1 cellular context compared by ENCODE assay signal in the genomic region with DNA sequence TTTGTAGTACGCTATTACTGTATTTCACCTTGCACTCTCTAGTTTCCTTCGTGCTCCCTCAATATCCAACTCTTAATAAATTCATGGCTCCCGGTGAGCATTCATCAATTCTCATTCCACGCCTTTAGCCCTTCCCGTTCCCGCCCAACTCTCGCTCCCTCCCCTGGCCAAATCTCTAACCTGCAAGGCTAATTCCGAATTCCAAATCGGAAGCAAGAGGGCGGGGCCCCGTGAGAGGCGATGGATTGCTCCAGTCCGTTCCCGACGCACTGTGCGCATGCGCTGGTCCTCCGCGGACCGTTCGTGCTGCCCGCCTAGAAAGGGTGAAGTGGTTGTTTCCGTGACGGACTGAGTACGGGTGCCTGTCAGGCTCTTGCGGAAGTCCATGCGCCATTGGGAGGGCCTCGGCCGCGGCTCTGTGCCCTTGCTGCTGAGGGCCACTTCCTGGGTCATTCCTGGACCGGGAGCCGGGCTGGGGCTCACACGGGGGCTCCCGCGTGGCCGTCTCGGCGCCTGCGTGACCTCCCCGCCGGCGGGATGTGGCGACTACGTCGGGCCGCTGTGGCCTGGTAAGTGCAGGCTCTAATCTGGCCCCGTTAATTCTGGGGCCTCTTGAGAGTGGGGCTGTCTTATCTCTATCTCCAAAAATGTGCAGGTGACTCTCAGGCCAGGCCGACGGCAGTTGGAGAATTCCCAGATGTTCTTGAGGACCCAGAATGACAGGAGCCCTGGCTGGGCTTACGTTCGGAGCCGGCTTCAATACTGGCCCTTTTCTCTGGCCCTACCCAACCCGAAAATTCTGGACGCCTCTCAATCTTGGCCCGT.
A peak's percentile ranks its signal among the peaks of the same experiment; 100 is the strongest.
TF ChIP-seq lines count a peak whose summit lies in the region.

OPA1 (plus strand) TSS at position 368 of the 825 bp plus-strand sequence; CDS start at position 538, 170 bp downstream.

TF ChIP-seq in K562, 482 proteins besides CTCF, POLR2A, EP300 and RAD21 (continued from another document and continues in another):
- TF ChIP-seq, protein P1, sequence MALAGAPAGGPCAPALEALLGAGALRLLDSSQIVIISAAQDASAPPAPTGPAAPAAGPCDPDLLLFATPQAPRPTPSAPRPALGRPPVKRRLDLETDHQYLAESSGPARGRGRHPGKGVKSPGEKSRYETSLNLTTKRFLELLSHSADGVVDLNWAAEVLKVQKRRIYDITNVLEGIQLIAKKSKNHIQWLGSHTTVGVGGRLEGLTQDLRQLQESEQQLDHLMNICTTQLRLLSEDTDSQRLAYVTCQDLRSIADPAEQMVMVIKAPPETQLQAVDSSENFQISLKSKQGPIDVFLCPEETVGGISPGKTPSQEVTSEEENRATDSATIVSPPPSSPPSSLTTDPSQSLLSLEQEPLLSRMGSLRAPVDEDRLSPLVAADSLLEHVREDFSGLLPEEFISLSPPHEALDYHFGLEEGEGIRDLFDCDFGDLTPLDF (CRISPR knock-in tag; IDR thresholded peaks at IDR 0.05): peak; percentile 87
- TF ChIP-seq CREB3L1 (IDR thresholded peaks at IDR 0.05; ENCODE audit: borderline replicate concordance, low read depth): 0 out of 2 replicates have a peak, but pooled peaks have one; percentile 59
- peak; percentile 23; the same call in 1 of the 2 replicates for TF ChIP-seq BMI1 (IDR thresholded peaks at IDR 0.05; ENCODE audit: low read length)
- no peak for TF ChIP-seq HDGF (IDR thresholded peaks at IDR 0.05)
- TF ChIP-seq, protein P2, sequence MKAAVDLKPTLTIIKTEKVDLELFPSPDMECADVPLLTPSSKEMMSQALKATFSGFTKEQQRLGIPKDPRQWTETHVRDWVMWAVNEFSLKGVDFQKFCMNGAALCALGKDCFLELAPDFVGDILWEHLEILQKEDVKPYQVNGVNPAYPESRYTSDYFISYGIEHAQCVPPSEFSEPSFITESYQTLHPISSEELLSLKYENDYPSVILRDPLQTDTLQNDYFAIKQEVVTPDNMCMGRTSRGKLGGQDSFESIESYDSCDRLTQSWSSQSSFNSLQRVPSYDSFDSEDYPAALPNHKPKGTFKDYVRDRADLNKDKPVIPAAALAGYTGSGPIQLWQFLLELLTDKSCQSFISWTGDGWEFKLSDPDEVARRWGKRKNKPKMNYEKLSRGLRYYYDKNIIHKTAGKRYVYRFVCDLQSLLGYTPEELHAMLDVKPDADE (conservative IDR thresholded peaks at IDR 0.05; ENCODE audit: control insufficient read depth, low read depth, low read length): peak; percentile 86
- TF ChIP-seq ZFP30 (CRISPR knock-in tag; IDR thresholded peaks at IDR 0.05; ENCODE audit: borderline replicate concordance): no peak
- TF ChIP-seq PHB (CRISPR knock-in tag; IDR thresholded peaks at IDR 0.05): no peak
- TF ChIP-seq TAL1 (IDR thresholded peaks at IDR 0.05): peak; percentile 11; the same call in 1 of the 2 replicates
- TF ChIP-seq TARDBP (IDR thresholded peaks at IDR 0.05): peak; percentile 74
- peak; percentile 29; the same call in 1 of the 2 replicates for TF ChIP-seq ZNF263 (CRISPR knock-in tag; IDR thresholded peaks at IDR 0.05; ENCODE audit: borderline replicate concordance)
- TF ChIP-seq CSDE1 (IDR thresholded peaks at IDR 0.05): no peak
- TF ChIP-seq ZNF57 (CRISPR knock-in tag; IDR thresholded peaks at IDR 0.05): no peak
- no peak for TF ChIP-seq EWSR1 (IDR thresholded peaks at IDR 0.05; ENCODE audit: borderline replicate concordance, low read depth, partially characterized antibody)
- TF ChIP-seq NCOA4 (IDR thresholded peaks at IDR 0.05; ENCODE audit: partially characterized antibody): no peak
- TF ChIP-seq THAP12 (CRISPR knock-in tag; IDR thresholded peaks at IDR 0.05): peak; percentile 46; the same call in 1 of the 2 replicates
- TF ChIP-seq, protein P3, sequence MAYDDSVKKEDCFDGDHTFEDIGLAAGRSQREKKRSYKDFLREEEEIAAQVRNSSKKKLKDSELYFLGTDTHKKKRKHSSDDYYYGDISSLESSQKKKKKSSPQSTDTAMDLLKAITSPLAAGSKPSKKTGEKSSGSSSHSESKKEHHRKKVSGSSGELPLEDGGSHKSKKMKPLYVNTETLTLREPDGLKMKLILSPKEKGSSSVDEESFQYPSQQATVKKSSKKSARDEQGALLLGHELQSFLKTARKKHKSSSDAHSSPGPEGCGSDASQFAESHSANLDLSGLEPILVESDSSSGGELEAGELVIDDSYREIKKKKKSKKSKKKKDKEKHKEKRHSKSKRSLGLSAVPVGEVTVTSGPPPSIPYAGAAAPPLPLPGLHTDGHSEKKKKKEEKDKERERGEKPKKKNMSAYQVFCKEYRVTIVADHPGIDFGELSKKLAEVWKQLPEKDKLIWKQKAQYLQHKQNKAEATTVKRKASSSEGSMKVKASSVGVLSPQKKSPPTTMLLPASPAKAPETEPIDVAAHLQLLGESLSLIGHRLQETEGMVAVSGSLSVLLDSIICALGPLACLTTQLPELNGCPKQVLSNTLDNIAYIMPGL (CRISPR knock-in tag; IDR thresholded peaks at IDR 0.05): peak; percentile 73; the same call in 1 of the 2 replicates
- 0 out of 2 replicates have a peak, but pooled peaks have one; percentile 40 for TF ChIP-seq MEF2A (IDR thresholded peaks at IDR 0.05; ENCODE audit: control insufficient read depth, low read depth, low read length)
- peak in 1 of 2 experiments; percentile 90; a peak in 1 of 3 replicates for TF ChIP-seq CBX3 (IDR thresholded peaks at IDR 0.05; ENCODE audit: borderline replicate concordance in 1 of 2, low read length in 2 of 2)
- TF ChIP-seq, protein P4, sequence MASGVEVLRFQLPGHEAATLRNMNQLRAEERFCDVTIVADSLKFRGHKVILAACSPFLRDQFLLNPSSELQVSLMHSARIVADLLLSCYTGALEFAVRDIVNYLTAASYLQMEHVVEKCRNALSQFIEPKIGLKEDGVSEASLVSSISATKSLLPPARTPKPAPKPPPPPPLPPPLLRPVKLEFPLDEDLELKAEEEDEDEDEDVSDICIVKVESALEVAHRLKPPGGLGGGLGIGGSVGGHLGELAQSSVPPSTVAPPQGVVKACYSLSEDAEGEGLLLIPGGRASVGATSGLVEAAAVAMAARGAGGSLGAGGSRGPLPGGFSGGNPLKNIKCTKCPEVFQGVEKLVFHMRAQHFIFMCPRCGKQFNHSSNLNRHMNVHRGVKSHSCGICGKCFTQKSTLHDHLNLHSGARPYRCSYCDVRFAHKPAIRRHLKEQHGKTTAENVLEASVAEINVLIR (CRISPR knock-in tag; IDR thresholded peaks at IDR 0.05): 0 out of 2 replicates have a peak, but pooled peaks have one; percentile 31
- TF ChIP-seq CTBP1 (IDR thresholded peaks at IDR 0.05; ENCODE audit: borderline replicate concordance): peak; percentile 89
- TF ChIP-seq ZBTB26 (CRISPR knock-in tag; IDR thresholded peaks at IDR 0.05): no peak
- TF ChIP-seq ADNP (tag; IDR thresholded peaks at IDR 0.05): no peak
- peak; percentile 59; the same call in 1 of the 2 replicates for TF ChIP-seq ZBTB7A (IDR thresholded peaks at IDR 0.05; ENCODE audit: borderline replicate concordance, control insufficient read depth, low read depth, low read length)
- peak; percentile 39 for TF ChIP-seq CREB1 (IDR thresholded peaks at IDR 0.05)
- TF ChIP-seq CREB1 (CRISPR knock-in tag; IDR thresholded peaks at IDR 0.05): peak; percentile 81
- TF ChIP-seq, protein P5, sequence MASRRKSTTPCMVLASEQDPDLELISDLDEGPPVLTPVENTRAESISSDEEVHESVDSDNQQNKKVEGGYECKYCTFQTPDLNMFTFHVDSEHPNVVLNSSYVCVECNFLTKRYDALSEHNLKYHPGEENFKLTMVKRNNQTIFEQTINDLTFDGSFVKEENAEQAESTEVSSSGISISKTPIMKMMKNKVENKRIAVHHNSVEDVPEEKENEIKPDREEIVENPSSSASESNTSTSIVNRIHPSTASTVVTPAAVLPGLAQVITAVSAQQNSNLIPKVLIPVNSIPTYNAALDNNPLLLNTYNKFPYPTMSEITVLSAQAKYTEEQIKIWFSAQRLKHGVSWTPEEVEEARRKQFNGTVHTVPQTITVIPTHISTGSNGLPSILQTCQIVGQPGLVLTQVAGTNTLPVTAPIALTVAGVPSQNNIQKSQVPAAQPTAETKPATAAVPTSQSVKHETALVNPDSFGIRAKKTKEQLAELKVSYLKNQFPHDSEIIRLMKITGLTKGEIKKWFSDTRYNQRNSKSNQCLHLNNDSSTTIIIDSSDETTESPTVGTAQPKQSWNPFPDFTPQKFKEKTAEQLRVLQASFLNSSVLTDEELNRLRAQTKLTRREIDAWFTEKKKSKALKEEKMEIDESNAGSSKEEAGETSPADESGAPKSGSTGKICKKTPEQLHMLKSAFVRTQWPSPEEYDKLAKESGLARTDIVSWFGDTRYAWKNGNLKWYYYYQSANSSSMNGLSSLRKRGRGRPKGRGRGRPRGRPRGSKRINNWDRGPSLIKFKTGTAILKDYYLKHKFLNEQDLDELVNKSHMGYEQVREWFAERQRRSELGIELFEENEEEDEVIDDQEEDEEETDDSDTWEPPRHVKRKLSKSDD (conservative IDR thresholded peaks at IDR 0.05; ENCODE audit: low read length): no peak; the same call in 1 of the 2 replicates
- peak; percentile 92; the same call in 1 of the 2 replicates for TF ChIP-seq NR1H2 (CRISPR knock-in tag; IDR thresholded peaks at IDR 0.05)
- TF ChIP-seq SMC3 (conservative IDR thresholded peaks at IDR 0.05; ENCODE audit: insufficient read depth, low read depth, low read length): no peak
- TF ChIP-seq, protein P6, sequence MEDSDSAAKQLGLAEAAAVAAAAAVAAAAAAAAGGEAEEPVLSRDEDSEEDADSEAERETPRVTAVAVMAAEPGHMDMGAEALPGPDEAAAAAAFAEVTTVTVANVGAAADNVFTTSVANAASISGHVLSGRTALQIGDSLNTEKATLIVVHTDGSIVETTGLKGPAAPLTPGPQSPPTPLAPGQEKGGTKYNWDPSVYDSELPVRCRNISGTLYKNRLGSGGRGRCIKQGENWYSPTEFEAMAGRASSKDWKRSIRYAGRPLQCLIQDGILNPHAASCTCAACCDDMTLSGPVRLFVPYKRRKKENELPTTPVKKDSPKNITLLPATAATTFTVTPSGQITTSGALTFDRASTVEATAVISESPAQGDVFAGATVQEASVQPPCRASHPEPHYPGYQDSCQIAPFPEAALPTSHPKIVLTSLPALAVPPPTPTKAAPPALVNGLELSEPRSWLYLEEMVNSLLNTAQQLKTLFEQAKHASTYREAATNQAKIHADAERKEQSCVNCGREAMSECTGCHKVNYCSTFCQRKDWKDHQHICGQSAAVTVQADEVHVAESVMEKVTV (CRISPR knock-in tag; IDR thresholded peaks at IDR 0.05): 0 out of 2 replicates have a peak, but pooled peaks have one; percentile 35
- no peak for TF ChIP-seq IFI16 (CRISPR knock-in tag; IDR thresholded peaks at IDR 0.05)
- no peak for TF ChIP-seq NCOA2 (IDR thresholded peaks at IDR 0.05; ENCODE audit: partially characterized antibody in 2 of 2)
- no peak for TF ChIP-seq SMARCE1 (IDR thresholded peaks at IDR 0.05)
- no peak for TF ChIP-seq E2F4 (CRISPR knock-in tag; IDR thresholded peaks at IDR 0.05; ENCODE audit: low read depth)
- peak; percentile 87 for TF ChIP-seq ZNF511 (CRISPR knock-in tag; IDR thresholded peaks at IDR 0.05)
- TF ChIP-seq SP2 (IDR thresholded peaks at IDR 0.05; ENCODE audit: extremely low read depth, low read depth, low read length, poor library complexity, severe bottlenecking): no peak
- no peak for TF ChIP-seq KLF10 (CRISPR knock-in tag; IDR thresholded peaks at IDR 0.05)
- peak; percentile 63; the same call in 1 of the 2 replicates for TF ChIP-seq TCF7L2 (IDR thresholded peaks at IDR 0.05; ENCODE audit: low read depth, low read length)
